8 cellular contexts compared by ENCODE assay signal in genomic region chr5:176573564-176574296, GRCh38. TPM values are rescaled to one million over a fixed set of nuclear protein-coding genes. Genes with fewer than 3 reads are reported as not detected.
DNase-seq lines count a peak whose midpoint lies in the region; ATAC-seq, FAIRE-seq and TF ChIP-seq lines count a peak whose summit lies in the region.

No MANE protein-coding gene starts in this region.

- no peak for TF ChIP-seq POLR2A in esophagus muscularis mucosa (IDR thresholded peaks at IDR 0.05; ENCODE audit: low read depth)

- H3K27me3 ChIP-seq in GM23338 (ENCODE audit: insufficient read depth) (no peaks in the 10 kb centered on the region), esophagus muscularis mucosa (peaks cover 0 to 53% (median 0%) of the 10 kb centered on the region in 4 donors)

- ATAC-seq in GM23338, result peak; percentile 88
- ATAC-seq in GM19328 (IDR thresholded peaks at IDR 0.05; ENCODE audit: unreplicated experiment), result no peak

- H2AFZ ChIP-seq in GM23338, result peak overlapping the region; percentile 99

- H3K27ac ChIP-seq in GM23338 (ENCODE audit: low read depth) (no peak overlapping the region), esophagus muscularis mucosa (replicated peaks in 1 of 4) (no peak overlapping the region)

- peak; percentile 66 for TF ChIP-seq CTCF in D721Med (IDR thresholded peaks at IDR 0.05; ENCODE audit: insufficient read depth, missing control alignments)
- TF ChIP-seq CTCF in GM23338 (conservative IDR thresholded peaks at IDR 0.05; ENCODE audit: low read depth in 2 of 2), result peak; percentile 76 to 95
- peak; percentile 52 to 80 (median 63) for TF ChIP-seq CTCF in esophagus muscularis mucosa (IDR thresholded peaks at IDR 0.05)
- peak; percentile 80 for TF ChIP-seq CTCF in nephron progenitor cell (IDR thresholded peaks at IDR 0.05)

- H3K4me2 ChIP-seq in GM23338, result no peak overlapping the region

- no peak for FAIRE-seq in D721Med (lab: Jason Lieb, UNC)

- DNase-seq in D721Med (ENCODE audit: insufficient read length, low spot score) (peak; percentile 84), GM23338 (ENCODE audit: low spot score) (peak; percentile 84), NCI-H774 (lab: John Stamatoyannopoulos, UW) (peak; percentile 21), activated T-cell treated with anti-CD3 and anti-CD28 coated beads for 24 hours (ENCODE audit: low read depth) (peak; percentile 68), esophagus muscularis mucosa (ENCODE audit: extremely low spot score) (no peak), nephron progenitor cell (peak; percentile 86)
- DNase-seq in stimulated activated naive CD4-positive, alpha-beta T cell treated with Interleukin-2 at 50 U/mL for 16 hours (lab: John Stamatoyannopoulos, UW), result peak; percentile 75

- H3F3A ChIP-seq in GM23338 (replicated peaks; ENCODE audit: low read depth), result no peaks in the 10 kb centered on the region

- H3K4me1 ChIP-seq in GM23338 (ENCODE audit: insufficient read depth), result no peaks in the 10 kb centered on the region
- H3K4me1 ChIP-seq in esophagus muscularis mucosa, result peaks cover 0 to 6% (median 0%) of the 10 kb centered on the region in 4 donors

- H3K27ac Mint-ChIP-seq in GM23338 (no peak overlapping the region), nephron progenitor cell (no peak overlapping the region)

- H3K4me1 Mint-ChIP-seq in GM23338 (peaks cover 9% of the 10 kb centered on the region; the same call in 2 of the 3 replicates), nephron progenitor cell (peaks cover 35% of the 10 kb centered on the region)

- no peak overlapping the region for H3K4me3 Mint-ChIP-seq in GM23338
- no peak overlapping the region for H3K4me3 Mint-ChIP-seq in nephron progenitor cell

- no peaks in the 10 kb centered on the region for H3K79me2 ChIP-seq in GM23338 (replicated peaks; ENCODE audit: insufficient read depth)

- H3K36me3 ChIP-seq in GM23338 (ENCODE audit: insufficient read depth) (no peaks in the 10 kb centered on the region), esophagus muscularis mucosa (no peaks in the 10 kb centered on the region)

- TF ChIP-seq EP300 in esophagus muscularis mucosa (IDR thresholded peaks at IDR 0.05), result no peak

- no peaks in the 10 kb centered on the region for H3K36me3 Mint-ChIP-seq in GM23338 (ENCODE audit: low read depth)
- no peaks in the 10 kb centered on the region for H3K36me3 Mint-ChIP-seq in nephron progenitor cell (ENCODE audit: low read depth)

- no peaks in the 10 kb centered on the region for H3K9me2 ChIP-seq in GM23338 (ENCODE audit: insufficient read depth)

- H3K4me3 ChIP-seq in GM23338, result no peak overlapping the region
- no peak overlapping the region for H3K4me3 ChIP-seq in esophagus muscularis mucosa

- H3K27me3 Mint-ChIP-seq in GM23338 (ENCODE audit: insufficient read depth, low read depth, poor library complexity) (peaks cover 9% of the 10 kb centered on the region), nephron progenitor cell (ENCODE audit: low read depth, poor library complexity) (peaks cover 38% of the 10 kb centered on the region)

- no peaks in the 10 kb centered on the region for H4K20me1 ChIP-seq in GM23338 (replicated peaks; ENCODE audit: insufficient read depth)

- intact Hi-C loops in esophagus muscularis mucosa (cut with DNase I), result loop anchor here (2.0 kb wide), 1 partner anchor 73 kb away; the partner anchor contains the start of gene TSPAN17

- WGBS in esophagus muscularis mucosa, result 24% methylated on average over 15 of the region's 18 CpGs

- no peaks in the 10 kb centered on the region for H3K9me3 ChIP-seq in esophagus muscularis mucosa

- H3K9me3 Mint-ChIP-seq in GM23338 (no peaks in the 10 kb centered on the region; the same call in 1 of the 3 replicates), nephron progenitor cell (no peaks in the 10 kb centered on the region)

TF ChIP-seq in GM23338, 12 proteins besides CTCF, POLR2A, EP300 and RAD21:
- TF ChIP-seq EZH2 (IDR thresholded peaks at IDR 0.05; ENCODE audit: low read depth, unreplicated experiment) (no peak), REST (IDR thresholded peaks at IDR 0.05; ENCODE audit: unreplicated experiment) (no peak), NANOG (IDR thresholded peaks at IDR 0.05; ENCODE audit: borderline replicate concordance) (no peak), JUNB (IDR thresholded peaks at IDR 0.05; ENCODE audit: unreplicated experiment) (no peak), ETS1 (IDR thresholded peaks at IDR 0.05) (no peak), ZNF114 (CRISPR knock-in tag; IDR thresholded peaks at IDR 0.05) (no peak), STAT1 (IDR thresholded peaks at IDR 0.05; ENCODE audit: unreplicated experiment) (no peak), ZNF331 (CRISPR knock-in tag; IDR thresholded peaks at IDR 0.05; ENCODE audit: low read depth) (no peak), EZH2phosphoT487 (IDR thresholded peaks at IDR 0.05; ENCODE audit: unreplicated experiment) (no peak)

RNA-seq across cellular contexts. Expression of gene CDHR2, which starts 24.6 kb away (rescaled TPM):
- not detected in 2 replicates for total RNA-seq in GM23338 (2014; rRNA removed; shearing (Covaris generic))
- 0.17 TPM in 1 of 2 replicates, not detected in the other for polyA plus RNA-seq in GM23338 (2016; fragmentation: Nextera tagmentation; extraction: Ambion mirVana)
- under 1 TPM in 1 of 4 donors, not detected in 3; 0.92 TPM for total RNA-seq in esophagus muscularis mucosa

RNA-seq across cellular contexts. Expression of gene GPRIN1, which starts 36.2 kb away (rescaled TPM):
- 11.7 and 14.6 TPM in 2 replicates for total RNA-seq in GM23338 (2014; rRNA removed; shearing (Covaris generic))
- polyA plus RNA-seq in GM23338 (2016; fragmentation: Nextera tagmentation; extraction: Ambion mirVana), result 3.8 and 4.4 TPM in 2 replicates
- total RNA-seq in esophagus muscularis mucosa, result 1 to 10 TPM in 1 of 4 donors, under 1 TPM in 3; 0.42 to 1.0 (median 0.95) TPM

RNA-seq across cellular contexts. Expression of gene RNF44, which starts 36.5 kb away (rescaled TPM):
- total RNA-seq in GM23338 (2014; rRNA removed; shearing (Covaris generic)), result 78.5 and 104 TPM in 2 replicates
- 56.7 and 59.3 TPM in 2 replicates for polyA plus RNA-seq in GM23338 (2016; fragmentation: Nextera tagmentation; extraction: Ambion mirVana)
- total RNA-seq in esophagus muscularis mucosa, result 10 to 100 TPM; 11.3 to 22.2 (median 18.7) TPM

RNA-seq across cellular contexts. Expression of gene SNCB, which starts 56.6 kb away (rescaled TPM):
- total RNA-seq in GM23338 (2014; rRNA removed; shearing (Covaris generic)), result 1.8 and 3.6 TPM in 2 replicates
- polyA plus RNA-seq in GM23338 (2016; fragmentation: Nextera tagmentation; extraction: Ambion mirVana), result 13.5 and 13.8 TPM in 2 replicates
- not detected for total RNA-seq in esophagus muscularis mucosa

RNA-seq across cellular contexts. Expression of gene EIF4E1B, which starts 56.7 kb away (rescaled TPM):
- 0.17 TPM in 1 of 2 replicates, not detected in the other for total RNA-seq in GM23338 (2014; rRNA removed; shearing (Covaris generic))
- polyA plus RNA-seq in GM23338 (2016; fragmentation: Nextera tagmentation; extraction: Ambion mirVana), result 0.10 TPM in 1 of 2 replicates, not detected in the other
- total RNA-seq in esophagus muscularis mucosa, result not detected
